ENCODE assay signal across 24 cellular contexts in genomic region chr4:98508248-98508647, GRCh38.
A peak's percentile ranks its signal among the peaks of the same experiment; 100 is the strongest.
DNase-seq lines count a peak whose midpoint lies in the region; ATAC-seq and TF ChIP-seq lines count a peak whose summit lies in the region.
"Had no signal": no experiment of that assay in that cellular context is flagged by ENCODE, and none has a peak within 500 bp of the region (broad histone marks: within the 10 kb centered on the region; RNA-seq: fewer than 3 reads in every experiment).

No MANE protein-coding gene starts in this region.

- peaks cover 9% of the 10 kb centered on the region for H3K36me3 ChIP-seq in osteoblast (ENCODE audit: insufficient read depth, low read length)
- H3K36me3 ChIP-seq: SJSA1 had no signal

- H2AFZ ChIP-seq in osteoblast (ENCODE audit: low read length) = no peak overlapping the region

- H3K27ac Mint-ChIP-seq in HFFc6 (peak overlapping the region; percentile 93), brain (peak overlapping the region in 4 of 5 experiments; percentile 17 to 89 (median 34))
- H3K27ac Mint-ChIP-seq: B cell, H9 had no signal

- H3K27me3 ChIP-seq in osteoblast (ENCODE audit: insufficient read depth, low read length) = no peaks in the 10 kb centered on the region
- H3K27me3 ChIP-seq: SJSA1 had no signal

- H3K4me2 ChIP-seq in osteoblast (ENCODE audit: insufficient read depth, low read length) = no peak overlapping the region

- H3K36me3 Mint-ChIP-seq in HFFc6 (ENCODE audit: low read depth) (peaks cover 23% of the 10 kb centered on the region), brain (peaks cover 23% of the 10 kb centered on the region)

- H3K27me3 Mint-ChIP-seq in HFFc6 (ENCODE audit: insufficient read depth) (no peaks in the 10 kb centered on the region; the same call in none of the 2 replicates), brain (no peaks in the 10 kb centered on the region)
- H3K27me3 Mint-ChIP-seq: B cell; CD8-positive, alpha-beta memory T cell had no signal

- H3K4me1 Mint-ChIP-seq in HFFc6 (ENCODE audit: low read depth) = peaks cover 95% of the 10 kb centered on the region
- H3K4me1 Mint-ChIP-seq in brain = peaks cover 68% of the 10 kb centered on the region
- H3K4me1 Mint-ChIP-seq: B cell had no signal

- H3K9me3 Mint-ChIP-seq in HFFc6 = no peaks in the 10 kb centered on the region
- H3K9me3 Mint-ChIP-seq in brain = no peaks in the 10 kb centered on the region
- H3K9me3 Mint-ChIP-seq: CD8-positive, alpha-beta memory T cell; H9 had no signal

- H3K4me1 ChIP-seq in osteoblast (ENCODE audit: insufficient read depth, low read length) = peaks cover 17% of the 10 kb centered on the region

- no peak overlapping the region for H3K4me3 ChIP-seq in osteoblast (ENCODE audit: insufficient read depth, low read length)
- H3K4me3 ChIP-seq: SJSA1 had no signal

- H3K27ac ChIP-seq in osteoblast (ENCODE audit: low read depth, low read length) = peak overlapping the region; percentile 25
- H3K27ac ChIP-seq: C4-2B, HL-60, SJSA1 had no signal

- DNase-seq in HFFc6 (no peak), osteoblast (ENCODE audit: insufficient read length, low spot score, missing footprints) (no peak), NCI-H748 treated with DMSO at 0.1 percent for 48 hours (lab: John Stamatoyannopoulos, UW) (no peak)
- DNase-seq in effector CD4-positive, alpha-beta T cell = no peak
- DNase-seq: CD8-positive, alpha-beta memory T cell; DMS 273 treated with DMSO at 0.1 percent for 48 hours; DMS79 treated with DMSO at 0.1 percent for 48 hours; GF-D8; H9; NCI-H1048; NCI-H1417; NCI-H1694; NCI-H2029 treated with DMSO at 0.1 percent for 48 hours; NCI-H446 treated with DMSO at 0.1 percent for 48 hours; NCI-H526; Right ventricle myocardium superior; RPMI8226 had no signal

- H3K9me3 ChIP-seq in osteoblast (ENCODE audit: low read depth, low read length) = no peaks in the 10 kb centered on the region
- H3K9me3 ChIP-seq: SJSA1 had no signal

- H3K4me3 Mint-ChIP-seq in HFFc6 = no peak overlapping the region; the same call in 1 of the 2 replicates
- H3K4me3 Mint-ChIP-seq in brain = no peak overlapping the region
- H3K4me3 Mint-ChIP-seq: B cell; CD8-positive, alpha-beta memory T cell; H9 had no signal

- peaks cover 73% of the 10 kb centered on the region for H3K79me2 ChIP-seq in osteoblast (ENCODE audit: insufficient read depth, low read length)

- peak; percentile 53 for ATAC-seq in GM21717 (IDR thresholded peaks at IDR 0.05; ENCODE audit: unreplicated experiment)
- ATAC-seq in GM21528 (IDR thresholded peaks at IDR 0.05; ENCODE audit: low FRiP score, unreplicated experiment) = no peak

- no peaks in the 10 kb centered on the region for H4K20me1 ChIP-seq in osteoblast (ENCODE audit: insufficient read depth, low read length)

- TF ChIP-seq CTCF in HFFc6 (IDR thresholded peaks at IDR 0.05) = no peak
- TF ChIP-seq CTCF in brain (conservative IDR thresholded peaks at IDR 0.05) = no peak
- no peak for TF ChIP-seq CTCF in osteoblast (IDR thresholded peaks at IDR 0.05; ENCODE audit: extremely low read depth, low read depth, low read length)
